In the genomic region with DNA sequence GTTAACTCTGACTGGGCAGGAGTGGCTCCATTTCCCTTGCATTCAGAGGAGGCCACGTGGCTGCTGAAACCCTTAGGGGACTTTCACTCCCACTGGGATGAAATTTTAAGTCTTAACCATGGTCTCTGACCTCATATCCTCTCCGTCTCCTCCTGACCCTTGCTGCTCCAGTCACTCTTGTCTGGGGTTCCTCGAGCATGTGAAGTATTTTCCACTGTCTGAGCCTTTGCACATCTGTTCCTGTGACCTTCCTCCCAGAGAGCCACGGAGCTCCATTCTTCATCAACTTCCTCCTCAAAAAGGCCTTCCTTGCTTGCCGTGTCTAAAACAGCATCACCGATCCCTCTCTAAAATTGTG, we compare ENCODE assay signal across 25 cellular contexts.
DNase-seq lines count a peak whose midpoint lies in the region; ATAC-seq, FAIRE-seq and TF ChIP-seq lines count a peak whose summit lies in the region.
"Had no signal": no experiment of that assay in that cellular context is flagged by ENCODE, and none has a peak within 500 bp of the region (broad histone marks: within the 10 kb centered on the region; RNA-seq: fewer than 3 reads in every experiment).

No MANE protein-coding gene starts in this region.

- H3K79me2 ChIP-seq in smooth muscle cell (ENCODE audit: low read depth): no peaks in the 10 kb centered on the region

- H3K27me3 ChIP-seq in right cardiac atrium (ENCODE audit: control insufficient read depth, insufficient read depth) (no peaks in the 10 kb centered on the region), smooth muscle cell (ENCODE audit: low read depth) (no peaks in the 10 kb centered on the region)
- H3K27me3 ChIP-seq: ascending aorta, tibial nerve had no signal

- CTCF ChIA-PET in T-cell (lab: Charles Lee): no interaction called here

- H3K9me3 ChIP-seq in right cardiac atrium (ENCODE audit: control insufficient read depth, low read length) (no peaks in the 10 kb centered on the region), smooth muscle cell (replicated peaks; ENCODE audit: low read depth) (no peaks in the 10 kb centered on the region)
- H3K9me3 ChIP-seq: prostate gland had no signal

- no peaks in the 10 kb centered on the region for H3K36me3 ChIP-seq in smooth muscle cell (ENCODE audit: low read depth)
- H3K36me3 ChIP-seq: ascending aorta, prostate gland, tibial nerve had no signal

- no peak for TF ChIP-seq CTCF in coronary artery (IDR thresholded peaks at IDR 0.05)
- no peak for TF ChIP-seq CTCF in smooth muscle cell (IDR thresholded peaks at IDR 0.05; ENCODE audit: borderline replicate concordance, insufficient read depth, poor library complexity, severe bottlenecking)

- intact Hi-C loops in right cardiac atrium (cut with DNase I): no loop called here

- DNase-seq in EL: peak; percentile 40
- no peak for DNase-seq in coronary artery (ENCODE audit: low spot score)
- no peak for DNase-seq in right cardiac atrium
- no peak for DNase-seq in smooth muscle cell (lab: John Stamatoyannopoulos, UW; ENCODE audit: unreplicated experiment)
- no peak for DNase-seq in activated naive CD4-positive, alpha-beta T cell (lab: John Stamatoyannopoulos, UW)
- DNase-seq in T-cell: no peak
- DNase-seq in GM19239 (ENCODE audit: insufficient read length, low spot score): no peak
- DNase-seq: activated CD4-positive, alpha-beta memory T cell treated with anti-CD3 and anti-CD28 coated beads, Interleukin-2, amount 10 ng/mL, durations not matched to agents 7 days and 5 days; activated naive CD4-positive, alpha-beta T cell treated with anti-CD3 and anti-CD28 coated beads, Interleukin-2, amount 10 ng/mL, durations not matched to agents 7 days and 5 days; activated T-cell treated with anti-CD3 and anti-CD28 coated beads, Interleukin-2, amount 50 U/mL, for 24 hours; CD8-positive, alpha-beta memory T cell; DMS79 treated with DMSO at 0.1 percent for 48 hours; naive thymus-derived CD4-positive, alpha-beta T cell; NCI-H187 treated with DMSO at 0.1 percent for 48 hours; NCI-H446 treated with DMSO at 0.1 percent for 48 hours had no signal

- ATAC-seq in right cardiac atrium (peak; percentile 7 to 69), T-cell (replicated peaks in 1 of 4) (no peak), HG02870 (IDR thresholded peaks at IDR 0.05; ENCODE audit: unreplicated experiment) (no peak)
- ATAC-seq: naive thymus-derived CD4-positive, alpha-beta T cell; stimulated activated memory B cell treated with anti-CD40 and anti-IgM and Interleukin-4, amounts not matched to agents 10 μg/mL and 1 μg/mL and 100 μg/mL, for 72 hours had no signal

- peak overlapping the region; percentile 72 for H3K4me2 ChIP-seq in smooth muscle cell

- no peaks in the 10 kb centered on the region for H3K36me3 Mint-ChIP-seq in T-cell
- H3K36me3 Mint-ChIP-seq: activated naive CD4-positive, alpha-beta T cell treated with anti-CD3 and anti-CD28 coated beads, Interleukin-2, amount 10 ng/mL, durations not matched to agents 7 days and 5 days; CD8-positive, alpha-beta memory T cell; naive thymus-derived CD4-positive, alpha-beta T cell; stimulated activated memory B cell treated with anti-CD40 and anti-IgM and Interleukin-4, amounts not matched to agents 10 μg/mL and 1 μg/mL and 100 μg/mL, for 72 hours had no signal

- H3K4me3 ChIP-seq in coronary artery (no peak overlapping the region), right cardiac atrium (ENCODE audit: low read length) (no peak overlapping the region), smooth muscle cell (no peak overlapping the region)
- H3K4me3 ChIP-seq: ascending aorta, lung, prostate gland, tibial nerve had no signal

- no peak for FAIRE-seq in GM19239 (lab: Jason Lieb, UNC)
- FAIRE-seq: GM18507, H54 had no signal

- H3F3A ChIP-seq in smooth muscle cell (ENCODE audit: low read depth): peaks cover 18% of the 10 kb centered on the region

- no peaks in the 10 kb centered on the region for H4K20me1 ChIP-seq in smooth muscle cell (ENCODE audit: low read depth)

- POLR2A ChIA-PET in T-cell (lab: Charles Lee): no interaction called here

- peaks cover 0 to 2% (median 2%) of the 10 kb centered on the region in 3 donors for H3K4me1 Mint-ChIP-seq in T-cell

- no peaks in the 10 kb centered on the region for H3K9me3 Mint-ChIP-seq in T-cell
- H3K9me3 Mint-ChIP-seq: activated naive CD4-positive, alpha-beta T cell treated with anti-CD3 and anti-CD28 coated beads, Interleukin-2, amount 10 ng/mL, durations not matched to agents 7 days and 5 days; activated T-cell treated with anti-CD3 and anti-CD28 coated beads, Interleukin-2, amount 50 U/mL, for 24 hours; CD8-positive, alpha-beta memory T cell; dendritic cell treated with granulocyte-macrophage colony-stimulating factor and Interleukin-4, amounts not matched to agents 40 ng/mL and 50 ng/mL, for 4 days; stimulated activated memory B cell treated with anti-CD40 and anti-IgM and Interleukin-4, amounts not matched to agents 10 μg/mL and 1 μg/mL and 100 μg/mL, for 72 hours had no signal

- H3K27ac ChIP-seq in coronary artery (peak overlapping the region; percentile 7 to 18), right cardiac atrium (ENCODE audit: low read length) (peak overlapping the region; percentile 71), smooth muscle cell (ENCODE audit: low read depth) (peak overlapping the region; percentile 96)
- H3K27ac ChIP-seq: HL-60, prostate gland, tibial nerve had no signal

- peaks cover 15 to 24% of the 10 kb centered on the region in 2 donors for H3K27me3 Mint-ChIP-seq in T-cell
- H3K27me3 Mint-ChIP-seq: stimulated activated memory B cell treated with anti-CD40 and anti-IgM and Interleukin-4, amounts not matched to agents 10 μg/mL and 1 μg/mL and 100 μg/mL, for 72 hours had no signal

- no peak overlapping the region for H3K4me3 Mint-ChIP-seq in T-cell
- H3K4me3 Mint-ChIP-seq: activated CD4-positive, alpha-beta memory T cell treated with anti-CD3 and anti-CD28 coated beads, Interleukin-2, amount 10 ng/mL, durations not matched to agents 7 days and 5 days; activated naive CD4-positive, alpha-beta T cell treated with anti-CD3 and anti-CD28 coated beads, Interleukin-2, amount 10 ng/mL, durations not matched to agents 7 days and 5 days; activated T-cell treated with anti-CD3 and anti-CD28 coated beads, Interleukin-2, amount 50 U/mL, for 24 hours; CD8-positive, alpha-beta memory T cell; dendritic cell treated with granulocyte-macrophage colony-stimulating factor and Interleukin-4, amounts not matched to agents 40 ng/mL and 50 ng/mL, for 4 days; naive thymus-derived CD4-positive, alpha-beta T cell; stimulated activated memory B cell treated with anti-CD40 and anti-IgM and Interleukin-4, amounts not matched to agents 10 μg/mL and 1 μg/mL and 100 μg/mL, for 72 hours had no signal

- 52% methylated on average over 6 of the region's 6 CpGs for WGBS in right cardiac atrium
- 40% methylated on average over 6 of the region's 6 CpGs for WGBS in smooth muscle cell (ENCODE audit: low lambda C conversion rate)

- peak overlapping the region; percentile 47 for H2AFZ ChIP-seq in smooth muscle cell (ENCODE audit: low read depth)

- H3K9ac ChIP-seq in smooth muscle cell (ENCODE audit: low read depth): peak overlapping the region; percentile 83

- H3K4me1 ChIP-seq in right cardiac atrium (ENCODE audit: control insufficient read depth, insufficient read depth, low read length): peaks cover 1% of the 10 kb centered on the region
- H3K4me1 ChIP-seq in smooth muscle cell (ENCODE audit: low read depth): no peaks in the 10 kb centered on the region
- H3K4me1 ChIP-seq: prostate gland, tibial nerve had no signal

- H3K27ac Mint-ChIP-seq in T-cell: no peak overlapping the region
- H3K27ac Mint-ChIP-seq: activated CD4-positive, alpha-beta memory T cell treated with anti-CD3 and anti-CD28 coated beads, Interleukin-2, amount 10 ng/mL, durations not matched to agents 7 days and 5 days; activated naive CD4-positive, alpha-beta T cell treated with anti-CD3 and anti-CD28 coated beads, Interleukin-2, amount 10 ng/mL, durations not matched to agents 7 days and 5 days; activated T-cell treated with anti-CD3 and anti-CD28 coated beads, Interleukin-2, amount 50 U/mL, for 24 hours; CD8-positive, alpha-beta memory T cell; dendritic cell treated with granulocyte-macrophage colony-stimulating factor and Interleukin-4, amounts not matched to agents 40 ng/mL and 50 ng/mL, for 4 days; stimulated activated memory B cell treated with anti-CD40 and anti-IgM and Interleukin-4, amounts not matched to agents 10 μg/mL and 1 μg/mL and 100 μg/mL, for 72 hours had no signal

Comparison
In these comparisons a context has a peak if more than half of its experiments do, and no peak if none do; other contexts are left out.
1. H3K27ac ChIP-seq: peak in every context shown above with its lines; median percentile 96 in smooth muscle cell; 71 in right cardiac atrium; 12 in coronary artery.
2. ATAC-seq: peak in right cardiac atrium (2 of 2); none in T-cell (0 of 4) and HG02870 (single experiment).